20 cellular contexts compared by ENCODE assay signal in the genomic region with DNA sequence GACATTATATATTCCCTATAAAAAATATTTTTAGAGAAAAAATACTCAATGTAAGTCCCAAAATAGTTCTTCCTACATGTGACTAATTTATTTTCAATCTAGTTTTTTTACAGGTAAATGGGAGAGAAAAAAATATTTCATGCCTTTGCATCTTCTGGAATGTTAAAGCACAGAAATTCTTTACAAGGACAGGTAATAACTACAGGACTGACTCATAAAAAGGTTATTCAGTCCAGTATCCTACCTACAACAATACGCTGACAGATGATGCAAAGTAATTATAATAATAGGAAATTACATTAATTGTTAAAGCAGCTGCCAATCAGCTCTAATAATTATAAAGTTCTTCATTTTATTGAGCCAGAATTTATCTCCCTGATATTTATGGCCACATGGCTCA.
DNase-seq lines count a peak whose midpoint lies in the region; ATAC-seq, FAIRE-seq and TF ChIP-seq lines count a peak whose summit lies in the region.
"Had no signal": no experiment of that assay in that cellular context is flagged by ENCODE, and none has a peak within 500 bp of the region (broad histone marks: within the 10 kb centered on the region; RNA-seq: fewer than 3 reads in every experiment).

No MANE protein-coding gene starts in this region.

- DNase-seq in bronchial epithelial cell (ENCODE audit: low read depth): peak; percentile 1
- no peak for DNase-seq in mesenchymal stem cell
- DNase-seq in smooth muscle cell (lab: John Stamatoyannopoulos, UW; ENCODE audit: unreplicated experiment): no peak
- DNase-seq in naive thymus-derived CD8-positive, alpha-beta T cell: no peak
- no peak for DNase-seq in stimulated activated CD4-positive, alpha-beta T cell treated with anti-CD3 and anti-CD28 coated beads, Interleukin-4, amount 100 ng/mL, for 4 hours
- no peak for DNase-seq in amygdala (lab: John Stamatoyannopoulos, UW)
- DNase-seq: Caco-2; CD4-positive, CD25-positive, alpha-beta regulatory T cell; CD8-positive, alpha-beta T cell; DMS153; DND-41; GM23248; H7; HCEC 1CT had no signal

- no peak for ATAC-seq in naive thymus-derived CD8-positive, alpha-beta T cell
- ATAC-seq: CD8-positive, alpha-beta T cell had no signal

- no peak overlapping the region for H2BK12ac ChIP-seq in mesenchymal stem cell (ENCODE audit: low read length in 2 of 2)

- WGBS in mesenchymal stem cell: no CpG with 5 or more reads among the region's 1 CpG
- 72% methylated on average over 1 of the region's 1 CpG for WGBS in smooth muscle cell (ENCODE audit: low lambda C conversion rate)

- H3K27ac ChIP-seq in mesenchymal stem cell (ENCODE audit: low read length, poor library complexity, severe bottlenecking) (no peak overlapping the region), smooth muscle cell (ENCODE audit: low read depth) (peak overlapping the region; percentile 33)
- H3K27ac ChIP-seq: BLaER1, C4-2B, GM23248 had no signal

- no peak overlapping the region for H3K4me3 ChIP-seq in bronchial epithelial cell (ENCODE audit: low read depth, low read length)
- H3K4me3 ChIP-seq in mesenchymal stem cell (ENCODE audit: insufficient read depth in 1 of 2, low read depth in 1 of 2, low read length in 2 of 2): no peak overlapping the region
- no peak overlapping the region for H3K4me3 ChIP-seq in smooth muscle cell
- H3K4me3 ChIP-seq: BLaER1, GM23248 had no signal

- no peak for TF ChIP-seq CTCF in bronchial epithelial cell (IDR thresholded peaks at IDR 0.05; ENCODE audit: insufficient read depth, low read length, severe bottlenecking)
- no peak for TF ChIP-seq CTCF in smooth muscle cell (IDR thresholded peaks at IDR 0.05; ENCODE audit: borderline replicate concordance, insufficient read depth, poor library complexity, severe bottlenecking)

- no peak overlapping the region for H2BK15ac ChIP-seq in mesenchymal stem cell (ENCODE audit: low read depth, poor library complexity, severe bottlenecking)

- H3K23ac ChIP-seq in mesenchymal stem cell (ENCODE audit: low read length in 2 of 2): no peak overlapping the region

- no peak overlapping the region for H3K18ac ChIP-seq in mesenchymal stem cell (ENCODE audit: low read depth in 1 of 2, low read length in 2 of 2)

- H3K9me3 Mint-ChIP-seq in naive thymus-derived CD8-positive, alpha-beta T cell: no peaks in the 10 kb centered on the region
- H3K9me3 Mint-ChIP-seq: CD4-positive, CD25-positive, alpha-beta regulatory T cell; CD8-positive, alpha-beta T cell had no signal

- no peak overlapping the region for H3K4me2 ChIP-seq in mesenchymal stem cell (ENCODE audit: low read length, poor library complexity, severe bottlenecking)
- H3K4me2 ChIP-seq in smooth muscle cell: no peak overlapping the region
- H3K4me2 ChIP-seq: BLaER1 had no signal

- H2AK5ac ChIP-seq in mesenchymal stem cell (ENCODE audit: low read length, severe bottlenecking): no peak overlapping the region

- peaks cover 6 to 46% (median 18%) of the 10 kb centered on the region in 3 donors for H3K36me3 Mint-ChIP-seq in naive thymus-derived CD8-positive, alpha-beta T cell

- no peaks in the 10 kb centered on the region for H3F3A ChIP-seq in smooth muscle cell (ENCODE audit: low read depth)

- H2AFZ ChIP-seq in mesenchymal stem cell (ENCODE audit: low read depth, low read length): no peak overlapping the region
- H2AFZ ChIP-seq in smooth muscle cell (ENCODE audit: low read depth): no peak overlapping the region
- H2AFZ ChIP-seq: GM23248 had no signal

- no peak overlapping the region for H3K27ac Mint-ChIP-seq in naive thymus-derived CD8-positive, alpha-beta T cell
- H3K27ac Mint-ChIP-seq: B cell; CD4-positive, CD25-positive, alpha-beta regulatory T cell; CD8-positive, alpha-beta T cell had no signal

- H4K8ac ChIP-seq in mesenchymal stem cell (ENCODE audit: low read length): no peak overlapping the region

- no peak overlapping the region for H2BK5ac ChIP-seq in mesenchymal stem cell (ENCODE audit: low read depth, low read length, poor library complexity, severe bottlenecking)

- H3K9ac ChIP-seq in mesenchymal stem cell (ENCODE audit: low read length): peak overlapping the region; percentile 13
- H3K9ac ChIP-seq in smooth muscle cell (ENCODE audit: low read depth): no peak overlapping the region
- H3K9ac ChIP-seq: BLaER1, GM23248 had no signal

- H3K4me1 Mint-ChIP-seq in naive thymus-derived CD8-positive, alpha-beta T cell: peaks cover 0 to 3% (median 0%) of the 10 kb centered on the region in 4 donors
- H3K4me1 Mint-ChIP-seq: B cell had no signal

- no peaks in the 10 kb centered on the region for H4K20me1 ChIP-seq in smooth muscle cell (ENCODE audit: low read depth)
- H4K20me1 ChIP-seq: BLaER1 had no signal

- no peak overlapping the region for H2BK120ac ChIP-seq in mesenchymal stem cell (ENCODE audit: low read depth, low read length)

- H3K36me3 ChIP-seq in bronchial epithelial cell (ENCODE audit: control insufficient read depth, insufficient read depth, low read length): no peaks in the 10 kb centered on the region
- peaks cover 0 to 41% of the 10 kb centered on the region in 2 experiments for H3K36me3 ChIP-seq in mesenchymal stem cell (ENCODE audit: control insufficient read depth in 1 of 2, insufficient read depth in 2 of 2, low read depth in 1 of 2, low read length in 2 of 2)
- no peaks in the 10 kb centered on the region for H3K36me3 ChIP-seq in smooth muscle cell (ENCODE audit: low read depth)

- no peak overlapping the region for H3K4me3 Mint-ChIP-seq in naive thymus-derived CD8-positive, alpha-beta T cell
- H3K4me3 Mint-ChIP-seq: B cell; CD4-positive, CD25-positive, alpha-beta regulatory T cell; CD8-positive, alpha-beta T cell had no signal

- H3K27me3 ChIP-seq in bronchial epithelial cell (ENCODE audit: control insufficient read depth, insufficient read depth, low read length) (no peaks in the 10 kb centered on the region), mesenchymal stem cell (ENCODE audit: control insufficient read depth in 1 of 2, insufficient read depth in 1 of 2, low read length in 2 of 2) (no peaks in the 10 kb centered on the region), smooth muscle cell (ENCODE audit: low read depth) (no peaks in the 10 kb centered on the region)
- H3K27me3 ChIP-seq: BLaER1 had no signal

- H3K14ac ChIP-seq in mesenchymal stem cell (ENCODE audit: low read length in 2 of 2): no peak overlapping the region

- no peaks in the 10 kb centered on the region for H3K4me1 ChIP-seq in mesenchymal stem cell (ENCODE audit: control insufficient read depth, insufficient read depth, low read depth, low read length)
- no peaks in the 10 kb centered on the region for H3K4me1 ChIP-seq in smooth muscle cell (ENCODE audit: low read depth)
- H3K4me1 ChIP-seq: BLaER1 had no signal

- H3K79me1 ChIP-seq in mesenchymal stem cell (replicated peaks; ENCODE audit: low read length, poor library complexity, severe bottlenecking): peaks cover 4% of the 10 kb centered on the region

- H3K4ac ChIP-seq in mesenchymal stem cell (ENCODE audit: low read depth in 1 of 2, low read length in 2 of 2): no peak overlapping the region

- no peak overlapping the region for H4K91ac ChIP-seq in mesenchymal stem cell (ENCODE audit: low read length)

- POLR2A ChIA-PET in naive thymus-derived CD8-positive, alpha-beta T cell (lab: Charles Lee): no interaction called here

- no peaks in the 10 kb centered on the region for H3K79me2 ChIP-seq in smooth muscle cell (ENCODE audit: low read depth)

- no peaks in the 10 kb centered on the region for H3K9me3 ChIP-seq in mesenchymal stem cell (ENCODE audit: control insufficient read depth, low read length)
- H3K9me3 ChIP-seq in smooth muscle cell (replicated peaks; ENCODE audit: low read depth): no peaks in the 10 kb centered on the region
- H3K9me3 ChIP-seq: BLaER1, Caco-2 had no signal

- no peaks in the 10 kb centered on the region for H3K27me3 Mint-ChIP-seq in naive thymus-derived CD8-positive, alpha-beta T cell
- H3K27me3 Mint-ChIP-seq: B cell; CD4-positive, CD25-positive, alpha-beta regulatory T cell had no signal

- no peak for FAIRE-seq in bronchial epithelial cell (lab: Jason Lieb, UNC)
- FAIRE-seq: G401.6, GM12892, H1 had no signal
